Comparison of ENCODE assay signal across 29 cellular contexts in genomic region chr6:141056945-141057635, GRCh38.
A peak's percentile ranks its signal among the peaks of the same experiment; 100 is the strongest.
DNase-seq lines count a peak whose midpoint lies in the region; ATAC-seq, FAIRE-seq and TF ChIP-seq lines count a peak whose summit lies in the region.
"Had no signal": no experiment of that assay in that cellular context is flagged by ENCODE, and none has a peak within 500 bp of the region (broad histone marks: within the 10 kb centered on the region; RNA-seq: fewer than 3 reads in every experiment).

No MANE protein-coding gene starts in this region.

- ATAC-seq in K562 (no peak), HG03460 (IDR thresholded peaks at IDR 0.05; ENCODE audit: unreplicated experiment) (no peak)
- ATAC-seq: GM12878, right cardiac atrium, T-helper 17 cell had no signal

- no peaks in the 10 kb centered on the region for H3K4me1 ChIP-seq in H9 (ENCODE audit: insufficient read depth, low read length)
- no peaks in the 10 kb centered on the region for H3K4me1 ChIP-seq in K562 (replicated peaks in 1 of 2; ENCODE audit: control insufficient read depth in 2 of 2, insufficient read depth in 2 of 2, low read length in 2 of 2)
- no peaks in the 10 kb centered on the region for H3K4me1 ChIP-seq in neural progenitor cell
- no peaks in the 10 kb centered on the region for H3K4me1 ChIP-seq in thyroid gland
- H3K4me1 ChIP-seq: ascending aorta, Peyer's patch, SJCRH30, vagina had no signal

- H3K36me3 ChIP-seq in K562 (ENCODE audit: control insufficient read depth, insufficient read depth, low read length) (no peaks in the 10 kb centered on the region), neural progenitor cell (no peaks in the 10 kb centered on the region), thyroid gland (no peaks in the 10 kb centered on the region)
- H3K36me3 ChIP-seq: ascending aorta, Peyer's patch, SJCRH30, thoracic aorta, vagina, WERI-Rb-1 had no signal

- no peak for TF ChIP-seq EP300 in K562 (IDR thresholded peaks at IDR 0.05; ENCODE audit: low read length)

- H3K18ac ChIP-seq in H9 (ENCODE audit: insufficient read length, low read depth, low read length), result no peak overlapping the region

- no peaks in the 10 kb centered on the region for H3K9me3 Mint-ChIP-seq in H9
- no peaks in the 10 kb centered on the region for H3K9me3 Mint-ChIP-seq in neural progenitor cell
- H3K9me3 Mint-ChIP-seq: activated naive CD4-positive, alpha-beta T cell treated with anti-CD3 and anti-CD28 coated beads, Interleukin-2, amount 50 U/mL, for 24 hours; activated T-helper 1 cell treated with anti-CD3 and anti-CD28 coated beads, Interleukin-12 subunit alpha, Interleukin-12 subunit beta, Interleukin-2, Interleukin-4 antibody, amounts not matched to agents 30 ng/mL and 10 ng/mL and 1 ng/mL, durations not matched to agents 14 hours and 24 hours and 36 hours; central memory CD8-positive, alpha-beta T cell had no signal

- no TSS peak for BruUV-seq in K562 (replicated peaks; lab: Mats Ljungman, UMichigan)

- no peak for TF ChIP-seq RAD21 in K562 (CRISPR knock-in tag; conservative IDR thresholded peaks at IDR 0.05 in 1 of 2, IDR thresholded peaks at IDR 0.05 in 1 of 2)

- H3K4me2 ChIP-seq in H9 (ENCODE audit: insufficient read depth, insufficient read length, low read length), result no peak overlapping the region
- H3K4me2 ChIP-seq in K562 (ENCODE audit: insufficient read depth, low read length), result no peak overlapping the region
- no peak overlapping the region for H3K4me2 ChIP-seq in neural progenitor cell

- H4K20me1 ChIP-seq in H9 (ENCODE audit: control insufficient read depth, insufficient read depth, insufficient read length) (no peaks in the 10 kb centered on the region), K562 (replicated peaks; ENCODE audit: control insufficient read depth, insufficient read depth, low read length) (no peaks in the 10 kb centered on the region), neural progenitor cell (ENCODE audit: low read depth) (no peaks in the 10 kb centered on the region)

- intact Hi-C loops in K562 (cut with micrococcal nuclease) (no loop called here), thyroid gland (cut with DNase I) (no loop called here)

- TF ChIP-seq CTCF in H9 (conservative IDR thresholded peaks at IDR 0.05), result no peak
- no peak for TF ChIP-seq CTCF in K562 (IDR thresholded peaks at IDR 0.05 in 2 of 3, conservative IDR thresholded peaks at IDR 0.05 in 1 of 3; ENCODE audit: insufficient read depth in 2 of 3, low read depth in 1 of 3, low read length in 3 of 3)
- TF ChIP-seq CTCF in neural progenitor cell (IDR thresholded peaks at IDR 0.05), result no peak
- TF ChIP-seq CTCF in thyroid gland (IDR thresholded peaks at IDR 0.05), result no peak

- H3K27me3 Mint-ChIP-seq in H9 (ENCODE audit: low read depth), result no peaks in the 10 kb centered on the region
- peaks cover 2% of the 10 kb centered on the region for H3K27me3 Mint-ChIP-seq in neural progenitor cell (ENCODE audit: insufficient read depth, low read depth)
- H3K27me3 Mint-ChIP-seq: central memory CD8-positive, alpha-beta T cell; T-helper 17 cell had no signal

- in situ Hi-C loops in K562 (cut with MboI), result no loop called here

- no peak overlapping the region for H2BK120ac ChIP-seq in H9 (ENCODE audit: low read depth, low read length, poor library complexity, severe bottlenecking)

- no peaks in the 10 kb centered on the region for H3K79me2 ChIP-seq in H9 (ENCODE audit: insufficient read depth, low read length)
- no peaks in the 10 kb centered on the region for H3K79me2 ChIP-seq in K562 (ENCODE audit: control insufficient read depth, insufficient read depth, low read length)
- H3K79me2 ChIP-seq in neural progenitor cell (ENCODE audit: low read depth), result no peaks in the 10 kb centered on the region

- H2AFZ ChIP-seq in H9 (ENCODE audit: low read length), result no peak overlapping the region
- H2AFZ ChIP-seq in K562 (ENCODE audit: low read depth, low read length), result no peak overlapping the region
- H2AFZ ChIP-seq in neural progenitor cell (replicated peaks), result peak overlapping the region; percentile 78

- H3K4me1 Mint-ChIP-seq in H9 (peaks cover 3% of the 10 kb centered on the region in 2 experiments; a peak in 1 of 4 replicates), neural progenitor cell (peaks cover 4% of the 10 kb centered on the region)
- H3K4me1 Mint-ChIP-seq: activated naive CD4-positive, alpha-beta T cell treated with anti-CD3 and anti-CD28 coated beads, Interleukin-2, amount 50 U/mL, for 24 hours; central memory CD8-positive, alpha-beta T cell; T-helper 17 cell had no signal

- H2AK5ac ChIP-seq in H9 (ENCODE audit: insufficient read length, low read length), result no peak overlapping the region

- CTCF ChIA-PET in K562 (lab: Yijun Ruan, JAX; ENCODE audit: low intra/inter-chr PET ratio), result no interaction called here

- FAIRE-seq in K562 (lab: Jason Lieb, UNC), result no peak
- FAIRE-seq: GM12878 had no signal

- H2BK5ac ChIP-seq in H9 (ENCODE audit: insufficient read length, low read length), result no peak overlapping the region

- H3T11ph ChIP-seq in H9 (ENCODE audit: low read length), result no peak overlapping the region

- DNase-seq in H9 (no peak), OCI-M1 (lab: John Stamatoyannopoulos, UW) (peak; percentile 68), K562 (ENCODE audit: extremely low read depth in 1 of 4, low spot score in 3 of 4) (no peak), neural progenitor cell (ENCODE audit: low spot score) (no peak), retina (no peak), amygdala (lab: John Stamatoyannopoulos, UW) (no peak), thyroid gland (no peak)
- DNase-seq: C1 segment of cervical spinal cord; GOT3; left cardiac atrium; mammary epithelial cell; NCI-H1436; NCI-H510A treated with DMSO at 0.1 percent for 48 hours; occipital lobe; Peyer's patch; right cardiac atrium; SJCRH30; stimulated activated CD4-positive, alpha-beta T cell treated with anti-CD3 and anti-CD28 coated beads, Interleukin-4, amount 100 ng/mL, for 4 hours; stimulated activated naive CD4-positive, alpha-beta T cell; T-helper 17 cell; WERI-Rb-1 had no signal

- no peak overlapping the region for H3K4me3 Mint-ChIP-seq in H9
- no peak overlapping the region for H3K4me3 Mint-ChIP-seq in neural progenitor cell
- H3K4me3 Mint-ChIP-seq: activated naive CD4-positive, alpha-beta T cell treated with anti-CD3 and anti-CD28 coated beads, Interleukin-2, amount 50 U/mL, for 24 hours; activated T-helper 1 cell treated with anti-CD3 and anti-CD28 coated beads, Interleukin-12 subunit alpha, Interleukin-12 subunit beta, Interleukin-2, Interleukin-4 antibody, amounts not matched to agents 30 ng/mL and 10 ng/mL and 1 ng/mL, durations not matched to agents 14 hours and 24 hours and 36 hours; central memory CD8-positive, alpha-beta T cell; T-helper 17 cell had no signal

- H3K4ac ChIP-seq in H9 (ENCODE audit: low read depth, low read length), result no peak overlapping the region

- H2BK15ac ChIP-seq in H9 (ENCODE audit: low read depth, low read length), result no peak overlapping the region

- H3K27me3 ChIP-seq in H9 (ENCODE audit: insufficient read depth, low read length) (no peaks in the 10 kb centered on the region), K562 (ENCODE audit: control insufficient read depth in 2 of 2, insufficient read depth in 2 of 2, low read length in 2 of 2) (no peaks in the 10 kb centered on the region), neural progenitor cell (no peaks in the 10 kb centered on the region), thyroid gland (no peaks in the 10 kb centered on the region)
- H3K27me3 ChIP-seq: ascending aorta, Peyer's patch, SJCRH30, vagina had no signal

- no peaks in the 10 kb centered on the region for H3K9me1 ChIP-seq in K562 (ENCODE audit: control insufficient read depth, insufficient read depth, low read length)

- H3K9me3 ChIP-seq in H9 (ENCODE audit: control insufficient read depth, low read depth, low read length), result no peaks in the 10 kb centered on the region
- no peaks in the 10 kb centered on the region; the same call in 1 of the 2 replicates for H3K9me3 ChIP-seq in K562 (replicated peaks; ENCODE audit: control insufficient read depth, insufficient read depth, low read depth, low read length)
- H3K9me3 ChIP-seq in neural progenitor cell (ENCODE audit: low read depth), result no peaks in the 10 kb centered on the region
- H3K9me3 ChIP-seq in thyroid gland, result no peaks in the 10 kb centered on the region
- H3K9me3 ChIP-seq: ascending aorta, Peyer's patch, SJCRH30, thoracic aorta, vagina had no signal

- H4K8ac ChIP-seq in H9 (replicated peaks; ENCODE audit: insufficient read length, low read depth, low read length), result no peak overlapping the region

- no peak overlapping the region for H4K91ac ChIP-seq in H9 (ENCODE audit: insufficient read length, low read depth, low read length)

- H3K23ac ChIP-seq in H9 (ENCODE audit: insufficient read length, low read depth, low read length), result no peak overlapping the region

- POLR2A ChIA-PET in K562 (lab: Yijun Ruan, JAX), result no interaction called here

- no peak overlapping the region for H3K14ac ChIP-seq in H9 (ENCODE audit: insufficient read depth, low read length)

- no peak overlapping the region for H3K56ac ChIP-seq in H9 (ENCODE audit: insufficient read length, low read depth, low read length)

- no peaks in the 10 kb centered on the region for H3F3A ChIP-seq in neural progenitor cell (ENCODE audit: low read depth)

- no peak overlapping the region for H2BK20ac ChIP-seq in H9 (ENCODE audit: low read depth, low read length, poor library complexity, severe bottlenecking)

- H3K4me3 ChIP-seq in K562 (no peak overlapping the region), neural progenitor cell (no peak overlapping the region), thyroid gland (replicated peaks in 1 of 3) (no peak overlapping the region)
- H3K4me3 ChIP-seq: ascending aorta, GM12878, Peyer's patch, SJCRH30, thoracic aorta, vagina had no signal

- H3K79me1 ChIP-seq in H9 (ENCODE audit: insufficient read depth, low read depth, low read length, poor library complexity, severe bottlenecking), result no peaks in the 10 kb centered on the region

- H3K9ac ChIP-seq in H9 (ENCODE audit: extremely low read depth, insufficient read length, low read length) (no peak overlapping the region), K562 (ENCODE audit: insufficient read depth in 1 of 2, low read depth in 2 of 2, low read length in 2 of 2) (no peak overlapping the region), neural progenitor cell (no peak overlapping the region)

- no CpG with 5 or more reads among the region's 2 CpGs for WGBS in H9 (ENCODE audit: extremely low coverage, insufficient read length, low lambda C conversion rate)
- 3% methylated on average over 2 of the region's 2 CpGs for WGBS in K562 (ENCODE audit: insufficient coverage, low coverage, missing lambda C conversion rate)
- 81 to 85% methylated on average over 2 of the region's 2 CpGs for WGBS in thyroid gland, 2 donors

- H2BK12ac ChIP-seq in H9 (ENCODE audit: insufficient read length, low read depth, low read length), result no peak overlapping the region

- H3K36me3 Mint-ChIP-seq in H9 (ENCODE audit: insufficient read depth in 1 of 3, low read depth in 3 of 3) (no peaks in the 10 kb centered on the region), neural progenitor cell (no peaks in the 10 kb centered on the region)
- H3K36me3 Mint-ChIP-seq: activated naive CD4-positive, alpha-beta T cell treated with anti-CD3 and anti-CD28 coated beads, Interleukin-2, amount 50 U/mL, for 24 hours had no signal

- H3K23me2 ChIP-seq in H9 (ENCODE audit: insufficient read length, low read depth, low read length, poor library complexity, severe bottlenecking), result no peaks in the 10 kb centered on the region

- no peak overlapping the region for H4K5ac ChIP-seq in H9 (ENCODE audit: insufficient read length, low read depth, low read length)

- H3K27ac Mint-ChIP-seq in H9 (peak overlapping the region in 2 of 3 experiments; percentile 32 to 60; a peak in 2 of 7 replicates), neural progenitor cell (no peak overlapping the region)
- H3K27ac Mint-ChIP-seq: activated naive CD4-positive, alpha-beta T cell treated with anti-CD3 and anti-CD28 coated beads, Interleukin-2, amount 50 U/mL, for 24 hours; activated T-helper 1 cell treated with anti-CD3 and anti-CD28 coated beads, Interleukin-12 subunit alpha, Interleukin-12 subunit beta, Interleukin-2, Interleukin-4 antibody, amounts not matched to agents 30 ng/mL and 10 ng/mL and 1 ng/mL, durations not matched to agents 14 hours and 24 hours and 36 hours; T-helper 17 cell had no signal

- no peak for TF ChIP-seq POLR2A in K562 (conservative IDR thresholded peaks at IDR 0.05)
- no peak for TF ChIP-seq POLR2A in thyroid gland (IDR thresholded peaks at IDR 0.05)

- H3K27ac ChIP-seq in H9 (ENCODE audit: insufficient read length, low read depth, low read length) (no peak overlapping the region), K562 (ENCODE audit: extremely low read depth, low read depth, low read length) (no peak overlapping the region), neural progenitor cell (no peak overlapping the region), thyroid gland (no peak overlapping the region)
- H3K27ac ChIP-seq: ascending aorta, Peyer's patch, SJCRH30, thoracic aorta, vagina, WERI-Rb-1 had no signal
